In the genomic region with DNA sequence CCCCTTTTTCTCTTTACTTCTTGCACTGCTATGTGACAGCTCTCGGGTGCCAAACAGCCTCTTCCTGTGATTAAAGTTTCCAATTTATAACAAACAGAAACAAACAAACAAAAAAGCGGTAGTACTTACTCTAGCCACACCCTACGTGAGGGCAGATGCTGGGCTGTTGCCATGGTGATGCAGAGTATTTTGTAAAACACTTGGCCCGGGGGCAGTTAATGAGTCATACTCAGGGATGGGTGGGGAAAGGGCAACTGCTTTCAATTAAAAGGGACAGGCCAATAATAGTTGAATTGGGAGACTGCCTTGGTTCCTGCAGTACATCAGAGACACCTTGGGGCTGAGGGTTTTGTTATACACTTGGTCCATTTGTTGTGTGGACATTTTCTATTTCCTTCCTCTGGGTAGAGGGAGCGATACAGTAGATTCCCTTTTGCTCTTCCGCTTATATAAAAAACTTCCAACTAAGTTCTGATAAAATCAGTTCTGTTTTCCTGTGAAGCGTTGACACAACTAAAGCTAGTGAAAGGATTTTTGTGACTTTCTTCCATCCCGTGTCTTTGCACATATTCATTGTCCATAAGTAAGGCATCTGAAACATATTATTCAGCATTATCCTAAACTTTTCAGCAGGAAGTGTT, we compare ENCODE assay signal across 1 cellular context.
TF ChIP-seq lines count a peak whose summit lies in the region.

No MANE protein-coding gene starts in this region.

TF ChIP-seq in HEK293, 187 proteins besides CTCF, POLR2A, EP300 and RAD21 (continued from another document and continues in another):
- TF ChIP-seq ZNF132 (tag by site-specific recombination; IDR thresholded peaks at IDR 0.05; ENCODE audit: borderline replicate concordance) (no peak), ZNF146 (tag by site-specific recombination; IDR thresholded peaks at IDR 0.05) (no peak), ZNF571 (tag by site-specific recombination; IDR thresholded peaks at IDR 0.05) (no peak), ZNF416 (tag by site-specific recombination; IDR thresholded peaks at IDR 0.05) (no peak), EGR2 (tag by site-specific recombination; IDR thresholded peaks at IDR 0.05; ENCODE audit: low read depth) (no peak), ZNF624 (tag by site-specific recombination; IDR thresholded peaks at IDR 0.05) (no peak), GLI4 (tag by site-specific recombination; IDR thresholded peaks at IDR 0.05) (no peak), ZNF560 (tag by site-specific recombination; IDR thresholded peaks at IDR 0.05; ENCODE audit: borderline replicate concordance) (no peak), ZNF610 (tag by site-specific recombination; IDR thresholded peaks at IDR 0.05; ENCODE audit: borderline replicate concordance) (no peak), HOXA7 (CRISPR knock-in tag; IDR thresholded peaks at IDR 0.05; ENCODE audit: borderline replicate concordance) (no peak), ZFP37 (tag by site-specific recombination; IDR thresholded peaks at IDR 0.05) (no peak), ZNF426 (tag by site-specific recombination; IDR thresholded peaks at IDR 0.05) (no peak), ZNF629 (tag by site-specific recombination; IDR thresholded peaks at IDR 0.05) (0 out of 2 replicates have a peak, but pooled peaks have one; percentile 27), ZNF596 (tag by site-specific recombination; IDR thresholded peaks at IDR 0.05) (no peak), ZNF654 (tag by site-specific recombination; IDR thresholded peaks at IDR 0.05; ENCODE audit: low read depth) (no peak), ZIC2 (tag by site-specific recombination; IDR thresholded peaks at IDR 0.05) (no peak), ZNF558 (tag by site-specific recombination; IDR thresholded peaks at IDR 0.05) (no peak; the same call in 1 of the 2 replicates), PRDM1 (tag by site-specific recombination; IDR thresholded peaks at IDR 0.05) (peak; percentile 96), SETDB1 (IDR thresholded peaks at IDR 0.05; ENCODE audit: insufficient read length, low read length) (no peak), ZNF133 (tag by site-specific recombination; IDR thresholded peaks at IDR 0.05) (no peak), ZNF623 (tag by site-specific recombination; IDR thresholded peaks at IDR 0.05) (no peak), ZNF664 (tag by site-specific recombination; IDR thresholded peaks at IDR 0.05) (no peak), ZNF514 (tag by site-specific recombination; IDR thresholded peaks at IDR 0.05) (no peak), ZNF302 (tag by site-specific recombination; IDR thresholded peaks at IDR 0.05; ENCODE audit: low read depth) (no peak), ZNF785 (tag by site-specific recombination; IDR thresholded peaks at IDR 0.05) (no peak), ZNF174 (tag by site-specific recombination; IDR thresholded peaks at IDR 0.05) (no peak), ZNF391 (tag by site-specific recombination; IDR thresholded peaks at IDR 0.05; ENCODE audit: borderline replicate concordance, low read depth) (no peak), ZNF48 (tag by site-specific recombination; IDR thresholded peaks at IDR 0.05) (no peak), ZNF112 (tag by site-specific recombination; IDR thresholded peaks at IDR 0.05) (no peak), ZNF521 (tag by site-specific recombination; IDR thresholded peaks at IDR 0.05) (no peak), TRIM28 (IDR thresholded peaks at IDR 0.05; ENCODE audit: borderline replicate concordance, low read length) (no peak), ZNF473 (tag by site-specific recombination; IDR thresholded peaks at IDR 0.05) (no peak), ZNF530 (tag by site-specific recombination; IDR thresholded peaks at IDR 0.05; ENCODE audit: low read depth) (no peak), ZNF184 (tag by site-specific recombination; IDR thresholded peaks at IDR 0.05) (no peak), OVOL3 (tag by site-specific recombination; IDR thresholded peaks at IDR 0.05) (no peak), IKZF3 (tag by site-specific recombination; IDR thresholded peaks at IDR 0.05) (0 out of 2 replicates have a peak, but pooled peaks have one; percentile 35), ZNF544 (tag by site-specific recombination; IDR thresholded peaks at IDR 0.05) (no peak)
- TF ChIP-seq, protein P1, sequence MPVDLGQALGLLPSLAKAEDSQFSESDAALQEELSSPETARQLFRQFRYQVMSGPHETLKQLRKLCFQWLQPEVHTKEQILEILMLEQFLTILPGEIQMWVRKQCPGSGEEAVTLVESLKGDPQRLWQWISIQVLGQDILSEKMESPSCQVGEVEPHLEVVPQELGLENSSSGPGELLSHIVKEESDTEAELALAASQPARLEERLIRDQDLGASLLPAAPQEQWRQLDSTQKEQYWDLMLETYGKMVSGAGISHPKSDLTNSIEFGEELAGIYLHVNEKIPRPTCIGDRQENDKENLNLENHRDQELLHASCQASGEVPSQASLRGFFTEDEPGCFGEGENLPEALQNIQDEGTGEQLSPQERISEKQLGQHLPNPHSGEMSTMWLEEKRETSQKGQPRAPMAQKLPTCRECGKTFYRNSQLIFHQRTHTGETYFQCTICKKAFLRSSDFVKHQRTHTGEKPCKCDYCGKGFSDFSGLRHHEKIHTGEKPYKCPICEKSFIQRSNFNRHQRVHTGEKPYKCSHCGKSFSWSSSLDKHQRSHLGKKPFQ (tag by site-specific recombination; IDR thresholded peaks at IDR 0.05): no peak
- TF ChIP-seq, protein P2, sequence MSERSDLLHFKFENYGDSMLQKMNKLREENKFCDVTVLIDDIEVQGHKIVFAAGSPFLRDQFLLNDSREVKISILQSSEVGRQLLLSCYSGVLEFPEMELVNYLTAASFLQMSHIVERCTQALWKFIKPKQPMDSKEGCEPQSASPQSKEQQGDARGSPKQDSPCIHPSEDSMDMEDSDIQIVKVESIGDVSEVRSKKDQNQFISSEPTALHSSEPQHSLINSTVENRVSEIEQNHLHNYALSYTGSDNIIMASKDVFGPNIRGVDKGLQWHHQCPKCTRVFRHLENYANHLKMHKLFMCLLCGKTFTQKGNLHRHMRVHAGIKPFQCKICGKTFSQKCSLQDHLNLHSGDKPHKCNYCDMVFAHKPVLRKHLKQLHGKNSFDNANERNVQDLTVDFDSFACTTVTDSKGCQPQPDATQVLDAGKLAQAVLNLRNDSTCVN (tag by site-specific recombination; optimal IDR thresholded peaks at IDR 0.05): no peak
- TF ChIP-seq, protein P3, sequence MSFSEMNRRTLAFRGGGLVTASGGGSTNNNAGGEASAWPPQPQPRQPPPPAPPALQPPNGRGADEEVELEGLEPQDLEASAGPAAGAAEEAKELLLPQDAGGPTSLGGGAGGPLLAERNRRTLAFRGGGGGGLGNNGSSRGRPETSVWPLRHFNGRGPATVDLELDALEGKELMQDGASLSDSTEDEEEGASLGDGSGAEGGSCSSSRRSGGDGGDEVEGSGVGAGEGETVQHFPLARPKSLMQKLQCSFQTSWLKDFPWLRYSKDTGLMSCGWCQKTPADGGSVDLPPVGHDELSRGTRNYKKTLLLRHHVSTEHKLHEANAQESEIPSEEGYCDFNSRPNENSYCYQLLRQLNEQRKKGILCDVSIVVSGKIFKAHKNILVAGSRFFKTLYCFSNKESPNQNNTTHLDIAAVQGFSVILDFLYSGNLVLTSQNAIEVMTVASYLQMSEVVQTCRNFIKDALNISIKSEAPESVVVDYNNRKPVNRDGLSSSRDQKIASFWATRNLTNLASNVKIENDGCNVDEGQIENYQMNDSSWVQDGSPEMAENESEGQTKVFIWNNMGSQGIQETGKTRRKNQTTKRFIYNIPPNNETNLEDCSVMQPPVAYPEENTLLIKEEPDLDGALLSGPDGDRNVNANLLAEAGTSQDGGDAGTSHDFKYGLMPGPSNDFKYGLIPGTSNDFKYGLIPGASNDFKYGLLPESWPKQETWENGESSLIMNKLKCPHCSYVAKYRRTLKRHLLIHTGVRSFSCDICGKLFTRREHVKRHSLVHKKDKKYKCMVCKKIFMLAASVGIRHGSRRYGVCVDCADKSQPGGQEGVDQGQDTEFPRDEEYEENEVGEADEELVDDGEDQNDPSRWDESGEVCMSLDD (tag by site-specific recombination; IDR thresholded peaks at IDR 0.05): no peak
- TF ChIP-seq, protein P4, sequence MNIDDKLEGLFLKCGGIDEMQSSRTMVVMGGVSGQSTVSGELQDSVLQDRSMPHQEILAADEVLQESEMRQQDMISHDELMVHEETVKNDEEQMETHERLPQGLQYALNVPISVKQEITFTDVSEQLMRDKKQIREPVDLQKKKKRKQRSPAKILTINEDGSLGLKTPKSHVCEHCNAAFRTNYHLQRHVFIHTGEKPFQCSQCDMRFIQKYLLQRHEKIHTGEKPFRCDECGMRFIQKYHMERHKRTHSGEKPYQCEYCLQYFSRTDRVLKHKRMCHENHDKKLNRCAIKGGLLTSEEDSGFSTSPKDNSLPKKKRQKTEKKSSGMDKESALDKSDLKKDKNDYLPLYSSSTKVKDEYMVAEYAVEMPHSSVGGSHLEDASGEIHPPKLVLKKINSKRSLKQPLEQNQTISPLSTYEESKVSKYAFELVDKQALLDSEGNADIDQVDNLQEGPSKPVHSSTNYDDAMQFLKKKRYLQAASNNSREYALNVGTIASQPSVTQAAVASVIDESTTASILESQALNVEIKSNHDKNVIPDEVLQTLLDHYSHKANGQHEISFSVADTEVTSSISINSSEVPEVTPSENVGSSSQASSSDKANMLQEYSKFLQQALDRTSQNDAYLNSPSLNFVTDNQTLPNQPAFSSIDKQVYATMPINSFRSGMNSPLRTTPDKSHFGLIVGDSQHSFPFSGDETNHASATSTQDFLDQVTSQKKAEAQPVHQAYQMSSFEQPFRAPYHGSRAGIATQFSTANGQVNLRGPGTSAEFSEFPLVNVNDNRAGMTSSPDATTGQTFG (tag by site-specific recombination; IDR thresholded peaks at IDR 0.05; ENCODE audit: borderline replicate concordance): no peak
- TF ChIP-seq, protein P5, sequence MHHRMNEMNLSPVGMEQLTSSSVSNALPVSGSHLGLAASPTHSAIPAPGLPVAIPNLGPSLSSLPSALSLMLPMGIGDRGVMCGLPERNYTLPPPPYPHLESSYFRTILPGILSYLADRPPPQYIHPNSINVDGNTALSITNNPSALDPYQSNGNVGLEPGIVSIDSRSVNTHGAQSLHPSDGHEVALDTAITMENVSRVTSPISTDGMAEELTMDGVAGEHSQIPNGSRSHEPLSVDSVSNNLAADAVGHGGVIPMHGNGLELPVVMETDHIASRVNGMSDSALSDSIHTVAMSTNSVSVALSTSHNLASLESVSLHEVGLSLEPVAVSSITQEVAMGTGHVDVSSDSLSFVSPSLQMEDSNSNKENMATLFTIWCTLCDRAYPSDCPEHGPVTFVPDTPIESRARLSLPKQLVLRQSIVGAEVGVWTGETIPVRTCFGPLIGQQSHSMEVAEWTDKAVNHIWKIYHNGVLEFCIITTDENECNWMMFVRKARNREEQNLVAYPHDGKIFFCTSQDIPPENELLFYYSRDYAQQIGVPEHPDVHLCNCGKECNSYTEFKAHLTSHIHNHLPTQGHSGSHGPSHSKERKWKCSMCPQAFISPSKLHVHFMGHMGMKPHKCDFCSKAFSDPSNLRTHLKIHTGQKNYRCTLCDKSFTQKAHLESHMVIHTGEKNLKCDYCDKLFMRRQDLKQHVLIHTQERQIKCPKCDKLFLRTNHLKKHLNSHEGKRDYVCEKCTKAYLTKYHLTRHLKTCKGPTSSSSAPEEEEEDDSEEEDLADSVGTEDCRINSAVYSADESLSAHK (tag by site-specific recombination; IDR thresholded peaks at IDR 0.05): 0 out of 2 replicates have a peak, but pooled peaks have one; percentile 41
- TF ChIP-seq, protein P6, sequence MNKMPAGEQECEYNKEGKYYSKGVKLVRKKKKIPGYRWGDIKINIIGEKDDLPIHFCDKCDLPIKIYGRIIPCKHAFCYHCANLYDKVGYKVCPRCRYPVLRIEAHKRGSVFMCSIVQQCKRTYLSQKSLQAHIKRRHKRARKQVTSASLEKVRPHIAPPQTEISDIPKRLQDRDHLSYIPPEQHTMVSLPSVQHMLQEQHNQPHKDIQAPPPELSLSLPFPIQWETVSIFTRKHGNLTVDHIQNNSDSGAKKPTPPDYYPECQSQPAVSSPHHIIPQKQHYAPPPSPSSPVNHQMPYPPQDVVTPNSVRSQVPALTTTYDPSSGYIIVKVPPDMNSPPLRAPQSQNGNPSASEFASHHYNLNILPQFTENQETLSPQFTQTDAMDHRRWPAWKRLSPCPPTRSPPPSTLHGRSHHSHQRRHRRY (tag by site-specific recombination; IDR thresholded peaks at IDR 0.05): no peak
- TF ChIP-seq, protein P7, sequence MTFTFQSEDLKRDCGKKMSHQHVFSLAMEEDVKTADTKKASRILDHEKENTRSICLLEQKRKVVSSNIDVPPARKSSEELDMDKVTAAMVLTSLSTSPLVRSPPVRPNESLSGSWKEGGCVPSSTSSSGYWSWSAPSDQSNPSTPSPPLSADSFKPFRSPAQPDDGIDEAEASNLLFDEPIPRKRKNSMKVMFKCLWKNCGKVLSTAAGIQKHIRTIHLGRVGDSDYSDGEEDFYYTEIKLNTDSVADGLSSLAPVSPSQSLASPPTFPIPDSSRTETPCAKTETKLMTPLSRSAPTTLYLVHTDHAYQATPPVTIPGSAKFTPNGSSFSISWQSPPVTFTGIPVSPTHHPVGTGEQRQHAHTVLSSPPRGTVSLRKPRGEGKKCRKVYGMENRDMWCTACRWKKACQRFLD (tag by site-specific recombination; IDR thresholded peaks at IDR 0.05): no peak
- TF ChIP-seq, protein P8, sequence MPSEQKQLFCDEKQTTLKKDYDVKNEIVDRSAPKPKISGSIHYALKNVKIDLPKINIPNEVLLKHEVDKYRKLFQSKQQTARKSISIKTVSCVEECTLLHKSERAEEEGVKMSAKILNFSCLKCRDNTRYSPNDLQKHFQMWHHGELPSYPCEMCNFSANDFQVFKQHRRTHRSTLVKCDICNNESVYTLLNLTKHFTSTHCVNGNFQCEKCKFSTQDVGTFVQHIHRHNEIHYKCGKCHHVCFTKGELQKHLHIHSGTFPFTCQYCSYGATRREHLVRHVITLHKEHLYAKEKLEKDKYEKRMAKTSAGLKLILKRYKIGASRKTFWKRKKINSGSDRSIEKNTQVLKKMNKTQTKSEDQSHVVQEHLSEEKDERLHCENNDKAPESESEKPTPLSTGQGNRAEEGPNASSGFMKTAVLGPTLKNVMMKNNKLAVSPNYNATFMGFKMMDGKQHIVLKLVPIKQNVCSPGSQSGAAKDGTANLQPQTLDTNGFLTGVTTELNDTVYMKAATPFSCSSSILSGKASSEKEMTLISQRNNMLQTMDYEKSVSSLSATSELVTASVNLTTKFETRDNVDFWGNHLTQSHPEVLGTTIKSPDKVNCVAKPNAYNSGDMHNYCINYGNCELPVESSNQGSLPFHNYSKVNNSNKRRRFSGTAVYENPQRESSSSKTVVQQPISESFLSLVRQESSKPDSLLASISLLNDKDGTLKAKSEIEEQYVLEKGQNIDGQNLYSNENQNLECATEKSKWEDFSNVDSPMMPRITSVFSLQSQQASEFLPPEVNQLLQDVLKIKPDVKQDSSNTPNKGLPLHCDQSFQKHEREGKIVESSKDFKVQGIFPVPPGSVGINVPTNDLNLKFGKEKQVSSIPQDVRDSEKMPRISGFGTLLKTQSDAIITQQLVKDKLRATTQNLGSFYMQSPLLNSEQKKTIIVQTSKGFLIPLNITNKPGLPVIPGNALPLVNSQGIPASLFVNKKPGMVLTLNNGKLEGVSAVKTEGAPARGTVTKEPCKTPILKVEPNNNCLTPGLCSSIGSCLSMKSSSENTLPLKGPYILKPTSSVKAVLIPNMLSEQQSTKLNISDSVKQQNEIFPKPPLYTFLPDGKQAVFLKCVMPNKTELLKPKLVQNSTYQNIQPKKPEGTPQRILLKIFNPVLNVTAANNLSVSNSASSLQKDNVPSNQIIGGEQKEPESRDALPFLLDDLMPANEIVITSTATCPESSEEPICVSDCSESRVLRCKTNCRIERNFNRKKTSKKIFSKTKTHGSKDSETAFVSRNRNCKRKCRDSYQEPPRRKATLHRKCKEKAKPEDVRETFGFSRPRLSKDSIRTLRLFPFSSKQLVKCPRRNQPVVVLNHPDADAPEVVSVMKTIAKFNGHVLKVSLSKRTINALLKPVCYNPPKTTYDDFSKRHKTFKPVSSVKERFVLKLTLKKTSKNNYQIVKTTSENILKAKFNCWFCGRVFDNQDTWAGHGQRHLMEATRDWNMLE (tag by site-specific recombination; conservative IDR thresholded peaks at IDR 0.05; ENCODE audit: low read depth): no peak
